Comparison of ENCODE assay signal across 11 cellular contexts in the genomic region with DNA sequence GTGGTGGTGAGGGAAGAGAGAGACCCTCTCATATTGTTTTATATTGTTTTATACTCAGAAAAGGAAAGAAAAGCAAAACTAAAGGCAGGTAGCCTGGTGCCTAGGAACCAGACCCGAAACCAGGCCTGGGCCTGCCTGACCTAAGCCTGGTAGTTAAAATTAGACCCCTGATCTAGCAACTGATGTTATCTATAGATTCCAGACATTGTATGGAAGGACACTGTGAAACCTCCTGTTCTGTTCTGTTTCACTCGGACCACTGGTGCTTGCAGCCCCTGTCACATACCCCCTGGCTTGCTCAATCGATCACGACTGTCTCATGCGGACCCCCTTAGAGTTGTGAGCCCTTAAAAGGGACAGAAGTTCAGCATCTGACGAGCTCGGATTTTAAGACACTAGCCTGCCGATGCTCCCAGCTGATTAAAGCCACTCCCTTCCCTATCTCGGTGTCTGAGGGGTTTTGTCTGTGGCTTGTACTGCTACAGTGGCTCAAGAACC. TPM values are rescaled to one million over a fixed set of nuclear protein-coding genes. Genes with fewer than 3 reads are reported as not detected.
"Had no signal": no experiment of that assay in that cellular context is flagged by ENCODE, and none has a peak within 500 bp of the region (broad histone marks: within the 10 kb centered on the region; RNA-seq: fewer than 3 reads in every experiment).

No MANE protein-coding gene starts in this region.

RNA-seq across cellular contexts. Expression of gene ACTC1, which starts 17.6 kb away (rescaled TPM):
- total RNA-seq: activated B cell treated with CpG ODN at 0.5 μM for 24 hours; activated CD8-positive, alpha-beta T cell treated with anti-CD3 and anti-CD28 coated beads for 36 hours; activated T-cell treated with anti-CD3 and anti-CD28 coated beads, Interleukin-2, amount 50 U/mL, for 4 hours; activated T-helper 17 cell treated with anti-CD3 and anti-CD28 coated beads, Interleukin-2, amount 50 U/mL, for 72 hours; lung microvascular endothelial cell; naive thymus-derived CD8-positive, alpha-beta T cell had no signal
- polyA plus RNA-seq: naive thymus-derived CD8-positive, alpha-beta T cell had no signal

RNA-seq across cellular contexts. Expression of gene GJD2, which starts 58.1 kb away (rescaled TPM):
- total RNA-seq: activated B cell treated with CpG ODN at 0.5 μM for 24 hours; activated CD8-positive, alpha-beta T cell treated with anti-CD3 and anti-CD28 coated beads for 36 hours; activated T-cell treated with anti-CD3 and anti-CD28 coated beads, Interleukin-2, amount 50 U/mL, for 4 hours; activated T-helper 17 cell treated with anti-CD3 and anti-CD28 coated beads, Interleukin-2, amount 50 U/mL, for 72 hours; esophagus mucosa; left ventricle myocardium superior; lung microvascular endothelial cell; naive thymus-derived CD8-positive, alpha-beta T cell; omental fat pad; skeletal muscle tissue; upper lobe of right lung had no signal
- polyA plus RNA-seq: naive thymus-derived CD8-positive, alpha-beta T cell had no signal
